Comparison of ENCODE assay signal across 34 cellular contexts in genomic region chr2:96464651-96465050, GRCh38. TPM values are rescaled to one million over a fixed set of nuclear protein-coding genes. Genes with fewer than 3 reads are reported as not detected.
DNase-seq lines count a peak whose midpoint lies in the region; ATAC-seq and TF ChIP-seq lines count a peak whose summit lies in the region.
"Had no signal": no experiment of that assay in that cellular context is flagged by ENCODE, and none has a peak within 500 bp of the region (broad histone marks: within the 10 kb centered on the region; RNA-seq: fewer than 3 reads in every experiment).

No MANE protein-coding gene starts in this region.

- no peak for TF ChIP-seq POLR2A in esophagus muscularis mucosa (IDR thresholded peaks at IDR 0.05; ENCODE audit: low read depth)

- H3K9me3 ChIP-seq in WERI-Rb-1 (ENCODE audit: severe bottlenecking) (peaks cover 6% of the 10 kb centered on the region), esophagus muscularis mucosa (peaks cover 0 to 7% (median under 1%) of the 10 kb centered on the region in 4 donors)
- H3K9me3 ChIP-seq: BE2C had no signal

- no peak for ATAC-seq in activated T-cell treated with anti-CD3 and anti-CD28 coated beads, Interleukin-2, amount 50 U/mL, for 72 hours (replicated peaks in 1 of 2)
- ATAC-seq: CD8-positive, alpha-beta T cell had no signal

- H3K4me1 Mint-ChIP-seq in activated T-cell treated with anti-CD3 and anti-CD28 coated beads, Interleukin-2, amount 50 U/mL, for 72 hours (ENCODE audit: low read depth) = peaks cover 8% of the 10 kb centered on the region
- H3K4me1 Mint-ChIP-seq: B cell; CD4-positive, alpha-beta memory T cell; CD8-positive, alpha-beta memory T cell had no signal

- H3K36me3 Mint-ChIP-seq in activated T-cell treated with anti-CD3 and anti-CD28 coated beads, Interleukin-2, amount 50 U/mL, for 72 hours (ENCODE audit: insufficient read depth in 2 of 2) = no peaks in the 10 kb centered on the region
- H3K36me3 Mint-ChIP-seq: CD14-positive monocyte; CD4-positive, alpha-beta memory T cell; CD4-positive, CD25-positive, alpha-beta regulatory T cell; CD8-positive, alpha-beta T cell had no signal

- no peaks in the 10 kb centered on the region for H3K4me1 ChIP-seq in esophagus muscularis mucosa
- H3K4me1 ChIP-seq: A549, BE2C, BLaER1, Caco-2 had no signal

- peaks cover 0 to 4% of the 10 kb centered on the region in 2 donors for H3K9me3 Mint-ChIP-seq in activated T-cell treated with anti-CD3 and anti-CD28 coated beads, Interleukin-2, amount 50 U/mL, for 72 hours
- H3K9me3 Mint-ChIP-seq: CD4-positive, alpha-beta T cell had no signal

- no peak overlapping the region for H3K27ac Mint-ChIP-seq in activated T-cell treated with anti-CD3 and anti-CD28 coated beads, Interleukin-2, amount 50 U/mL, for 72 hours
- H3K27ac Mint-ChIP-seq: B cell; CD4-positive, alpha-beta T cell; CD8-positive, alpha-beta T cell had no signal

- H3K4me3 Mint-ChIP-seq in activated T-cell treated with anti-CD3 and anti-CD28 coated beads, Interleukin-2, amount 50 U/mL, for 72 hours = no peak overlapping the region
- H3K4me3 Mint-ChIP-seq: B cell; CD14-positive monocyte; CD4-positive, alpha-beta T cell; CD4-positive, CD25-positive, alpha-beta regulatory T cell; CD8-positive, alpha-beta memory T cell; CD8-positive, alpha-beta T cell had no signal

- no peak overlapping the region for H3K4me3 ChIP-seq in WERI-Rb-1 (ENCODE audit: low read depth, low read length)
- no peak overlapping the region for H3K4me3 ChIP-seq in esophagus muscularis mucosa
- H3K4me3 ChIP-seq: A549; BLaER1; BLaER1 treated with 17β-estradiol and CSF1 and Interleukin-3, amounts not matched to agents 10 nM and 100 nM had no signal

- H3K27me3 ChIP-seq in WERI-Rb-1 (ENCODE audit: insufficient read depth, low read depth, severe bottlenecking) = no peaks in the 10 kb centered on the region
- no peaks in the 10 kb centered on the region for H3K27me3 ChIP-seq in esophagus muscularis mucosa
- H3K27me3 ChIP-seq: BE2C; BLaER1; BLaER1 treated with 17β-estradiol and CSF1 and Interleukin-3, amounts not matched to agents 10 nM and 100 nM had no signal

- no peak for TF ChIP-seq CTCF in WERI-Rb-1 (IDR thresholded peaks at IDR 0.05; ENCODE audit: low read depth, low read length)
- TF ChIP-seq CTCF in esophagus muscularis mucosa (IDR thresholded peaks at IDR 0.05) = no peak

- H3K27ac ChIP-seq in WERI-Rb-1 (no peak overlapping the region), esophagus muscularis mucosa (replicated peaks in 1 of 4) (no peak overlapping the region)
- H3K27ac ChIP-seq: 22Rv1; A549; BLaER1; BLaER1 treated with 17β-estradiol and CSF1 and Interleukin-3, amounts not matched to agents 10 nM and 100 nM; C4-2B had no signal

- H3K27me3 Mint-ChIP-seq in activated T-cell treated with anti-CD3 and anti-CD28 coated beads, Interleukin-2, amount 50 U/mL, for 72 hours (ENCODE audit: low read depth) = peaks cover 7% of the 10 kb centered on the region
- H3K27me3 Mint-ChIP-seq: B cell; CD4-positive, alpha-beta memory T cell; CD4-positive, alpha-beta T cell; CD8-positive, alpha-beta memory T cell had no signal

- DNase-seq in NCI-H82 (lab: John Stamatoyannopoulos, UW) (peak; percentile 43), NCI-H82 treated with DMSO at 0.1 percent for 48 hours (lab: John Stamatoyannopoulos, UW; ENCODE audit: unreplicated experiment) (no peak), WERI-Rb-1 (peak; percentile 53), esophagus muscularis mucosa (ENCODE audit: extremely low spot score) (peak; percentile 75), hepatic stellate cell (ENCODE audit: low spot score) (no peak)
- no peak for DNase-seq in activated T-cell treated with anti-CD3 and anti-CD28 coated beads, Interleukin-2, amount 50 U/mL, for 72 hours
- DNase-seq: 8988T; ACHN; AML-193; BE2C; C1 segment of cervical spinal cord; Caco-2; Calu3; CD4-positive, alpha-beta memory T cell; CD4-positive, alpha-beta T cell; CD4-positive, CD25-positive, alpha-beta regulatory T cell; CD8-positive, alpha-beta memory T cell; CD8-positive, alpha-beta T cell; COR-L47; DMS 273 treated with DMSO at 0.1 percent for 48 hours; DMS153; DMS53; DMS79; DMS79 treated with DMSO at 0.1 percent for 48 hours; DND-41; EL had no signal

- WGBS in esophagus muscularis mucosa = 81% methylated on average over 2 of the region's 2 CpGs

- TF ChIP-seq EP300 in esophagus muscularis mucosa (IDR thresholded peaks at IDR 0.05) = no peak

- intact Hi-C loops in esophagus muscularis mucosa (cut with DNase I) = no loop called here

- H3K36me3 ChIP-seq in WERI-Rb-1 (no peaks in the 10 kb centered on the region), esophagus muscularis mucosa (no peaks in the 10 kb centered on the region)
- H3K36me3 ChIP-seq: BE2C; BLaER1; BLaER1 treated with 17β-estradiol and CSF1 and Interleukin-3, amounts not matched to agents 10 nM and 100 nM had no signal

RNA-seq across cellular contexts. Expression of gene NEURL3, which starts 40.5 kb away (rescaled TPM):
- not detected for total RNA-seq in esophagus muscularis mucosa
- 1 to 10 TPM; 4.4 to 5.3 TPM for total RNA-seq in activated T-cell treated with anti-CD3 and anti-CD28 coated beads, Interleukin-2, amount 50 U/mL, for 72 hours
- total RNA-seq: A673; B cell; CD4-positive, alpha-beta T cell; CD4-positive, CD25-positive, alpha-beta regulatory T cell; CD8-positive, alpha-beta T cell had no signal

Comparison
In these comparisons a context has a peak if more than half of its experiments do, and no peak if none do; other contexts are left out.
1. DNase-seq: peak in NCI-H82 (single experiment), WERI-Rb-1 (single experiment) and esophagus muscularis mucosa (single experiment); none in NCI-H82 treated with DMSO at 0.1 percent for 48 hours (single experiment), hepatic stellate cell (single experiment) and activated T-cell treated with anti-CD3 and anti-CD28 coated beads, Interleukin-2, amount 50 U/mL, for 72 hours (0 of 2).
2. RNA of gene NEURL3, which starts 40.5 kb away (total RNA-seq): 4.4 to 5.3 TPM in activated T-cell treated with anti-CD3 and anti-CD28 coated beads, Interleukin-2, amount 50 U/mL, for 72 hours; not detected in esophagus muscularis mucosa; every median in the first group is over 4 times any median in the second.